In the genomic region with DNA sequence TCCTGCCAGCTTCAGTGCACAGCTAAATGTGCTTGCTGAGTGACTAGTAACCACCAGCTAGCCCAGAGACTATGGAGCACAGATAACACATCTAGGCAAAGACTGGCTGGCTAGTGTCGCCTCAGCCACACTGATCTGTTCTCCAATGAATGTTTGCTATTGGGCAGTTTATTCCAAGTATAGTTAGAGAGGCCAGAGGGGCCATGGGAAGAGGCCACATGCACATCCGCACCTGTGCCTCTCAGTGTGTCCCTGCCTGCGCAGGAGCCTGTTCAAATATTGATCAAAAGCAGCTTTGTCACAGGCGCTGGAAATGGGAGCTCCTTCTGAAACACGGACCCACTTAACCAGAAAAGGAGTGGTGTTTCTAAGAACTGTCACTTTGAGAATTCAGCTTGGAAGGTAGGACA, we compare ENCODE assay signal across 1 cellular context.
A peak's percentile ranks its signal among the peaks of the same experiment; 100 is the strongest.
TF ChIP-seq lines count a peak whose summit lies in the region.

No MANE protein-coding gene starts in this region.

TF ChIP-seq in HepG2, 621 proteins besides CTCF, POLR2A, EP300 and RAD21 (continued from another document and continues in another):
- TF ChIP-seq ZNF317 (CRISPR knock-in tag; IDR thresholded peaks at IDR 0.05), result 0 out of 2 replicates have a peak, but pooled peaks have one; percentile 27
- no peak for TF ChIP-seq ZNF839 (CRISPR knock-in tag; IDR thresholded peaks at IDR 0.05; ENCODE audit: borderline replicate concordance)
- no peak for TF ChIP-seq ZNF256 (CRISPR knock-in tag; conservative IDR thresholded peaks at IDR 0.05)
- no peak for TF ChIP-seq ZSCAN30 (CRISPR knock-in tag; IDR thresholded peaks at IDR 0.05)
- no peak for TF ChIP-seq SIN3B (IDR thresholded peaks at IDR 0.05; ENCODE audit: low read length)
- TF ChIP-seq, protein P1, sequence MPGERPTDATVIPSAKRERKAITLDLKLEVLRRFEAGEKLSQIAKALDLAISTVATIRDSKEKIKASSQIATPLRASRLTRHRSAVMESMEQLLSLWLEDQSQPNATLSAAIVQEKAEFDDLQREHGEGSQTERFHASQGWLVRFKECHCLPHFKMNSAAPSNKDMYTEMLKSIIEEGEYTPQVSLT (CRISPR knock-in tag; IDR thresholded peaks at IDR 0.05; ENCODE audit: borderline replicate concordance, low read depth), result no peak
- no peak for TF ChIP-seq JUNB (CRISPR knock-in tag; IDR thresholded peaks at IDR 0.05; ENCODE audit: borderline replicate concordance)
- TF ChIP-seq NCOA2 (CRISPR knock-in tag; IDR thresholded peaks at IDR 0.05), result peak; percentile 13; the same call in 1 of the 2 replicates
- no peak for TF ChIP-seq ZNF672 (CRISPR knock-in tag; IDR thresholded peaks at IDR 0.05)
- TF ChIP-seq ISX (CRISPR knock-in tag; conservative IDR thresholded peaks at IDR 0.05), result no peak
- no peak for TF ChIP-seq KMT2B (CRISPR knock-in tag; IDR thresholded peaks at IDR 0.05)
- no peak for TF ChIP-seq KDM6A (CRISPR knock-in tag; IDR thresholded peaks at IDR 0.05; ENCODE audit: low read depth)
- TF ChIP-seq ZNF160 (CRISPR knock-in tag; IDR thresholded peaks at IDR 0.05), result no peak
- no peak for TF ChIP-seq KDM5A (IDR thresholded peaks at IDR 0.05; ENCODE audit: borderline replicate concordance, low read length)
- TF ChIP-seq ZNF629 (CRISPR knock-in tag; conservative IDR thresholded peaks at IDR 0.05), result no peak
- TF ChIP-seq ATF1 (CRISPR knock-in tag; IDR thresholded peaks at IDR 0.05), result no peak
- no peak for TF ChIP-seq REXO4 (CRISPR knock-in tag; IDR thresholded peaks at IDR 0.05; ENCODE audit: borderline replicate concordance)
- TF ChIP-seq ZNF577 (CRISPR knock-in tag; IDR thresholded peaks at IDR 0.05; ENCODE audit: borderline replicate concordance, low read depth), result no peak
- TF ChIP-seq, protein P2, sequence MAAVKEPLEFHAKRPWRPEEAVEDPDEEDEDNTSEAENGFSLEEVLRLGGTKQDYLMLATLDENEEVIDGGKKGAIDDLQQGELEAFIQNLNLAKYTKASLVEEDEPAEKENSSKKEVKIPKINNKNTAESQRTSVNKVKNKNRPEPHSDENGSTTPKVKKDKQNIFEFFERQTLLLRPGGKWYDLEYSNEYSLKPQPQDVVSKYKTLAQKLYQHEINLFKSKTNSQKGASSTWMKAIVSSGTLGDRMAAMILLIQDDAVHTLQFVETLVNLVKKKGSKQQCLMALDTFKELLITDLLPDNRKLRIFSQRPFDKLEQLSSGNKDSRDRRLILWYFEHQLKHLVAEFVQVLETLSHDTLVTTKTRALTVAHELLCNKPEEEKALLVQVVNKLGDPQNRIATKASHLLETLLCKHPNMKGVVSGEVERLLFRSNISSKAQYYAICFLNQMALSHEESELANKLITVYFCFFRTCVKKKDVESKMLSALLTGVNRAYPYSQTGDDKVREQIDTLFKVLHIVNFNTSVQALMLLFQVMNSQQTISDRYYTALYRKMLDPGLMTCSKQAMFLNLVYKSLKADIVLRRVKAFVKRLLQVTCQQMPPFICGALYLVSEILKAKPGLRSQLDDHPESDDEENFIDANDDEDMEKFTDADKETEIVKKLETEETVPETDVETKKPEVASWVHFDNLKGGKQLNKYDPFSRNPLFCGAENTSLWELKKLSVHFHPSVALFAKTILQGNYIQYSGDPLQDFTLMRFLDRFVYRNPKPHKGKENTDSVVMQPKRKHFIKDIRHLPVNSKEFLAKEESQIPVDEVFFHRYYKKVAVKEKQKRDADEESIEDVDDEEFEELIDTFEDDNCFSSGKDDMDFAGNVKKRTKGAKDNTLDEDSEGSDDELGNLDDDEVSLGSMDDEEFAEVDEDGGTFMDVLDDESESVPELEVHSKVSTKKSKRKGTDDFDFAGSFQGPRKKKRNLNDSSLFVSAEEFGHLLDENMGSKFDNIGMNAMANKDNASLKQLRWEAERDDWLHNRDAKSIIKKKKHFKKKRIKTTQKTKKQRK (IDR thresholded peaks at IDR 0.05; ENCODE audit: low read length), result no peak
- peak; percentile 31; the same call in 1 of the 2 replicates for TF ChIP-seq RARA (CRISPR knock-in tag; IDR thresholded peaks at IDR 0.05)
- TF ChIP-seq, protein P3, sequence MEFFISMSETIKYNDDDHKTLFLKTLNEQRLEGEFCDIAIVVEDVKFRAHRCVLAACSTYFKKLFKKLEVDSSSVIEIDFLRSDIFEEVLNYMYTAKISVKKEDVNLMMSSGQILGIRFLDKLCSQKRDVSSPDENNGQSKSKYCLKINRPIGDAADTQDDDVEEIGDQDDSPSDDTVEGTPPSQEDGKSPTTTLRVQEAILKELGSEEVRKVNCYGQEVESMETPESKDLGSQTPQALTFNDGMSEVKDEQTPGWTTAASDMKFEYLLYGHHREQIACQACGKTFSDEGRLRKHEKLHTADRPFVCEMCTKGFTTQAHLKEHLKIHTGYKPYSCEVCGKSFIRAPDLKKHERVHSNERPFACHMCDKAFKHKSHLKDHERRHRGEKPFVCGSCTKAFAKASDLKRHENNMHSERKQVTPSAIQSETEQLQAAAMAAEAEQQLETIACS (CRISPR knock-in tag; IDR thresholded peaks at IDR 0.05), result no peak
- peak; percentile 73; the same call in 1 of the 2 replicates for TF ChIP-seq ZNF292 (CRISPR knock-in tag; IDR thresholded peaks at IDR 0.05; ENCODE audit: borderline replicate concordance, low read depth)
- no peak for TF ChIP-seq PCBP1 (IDR thresholded peaks at IDR 0.05; ENCODE audit: borderline replicate concordance, low read depth, low read length)
- TF ChIP-seq, protein P4, sequence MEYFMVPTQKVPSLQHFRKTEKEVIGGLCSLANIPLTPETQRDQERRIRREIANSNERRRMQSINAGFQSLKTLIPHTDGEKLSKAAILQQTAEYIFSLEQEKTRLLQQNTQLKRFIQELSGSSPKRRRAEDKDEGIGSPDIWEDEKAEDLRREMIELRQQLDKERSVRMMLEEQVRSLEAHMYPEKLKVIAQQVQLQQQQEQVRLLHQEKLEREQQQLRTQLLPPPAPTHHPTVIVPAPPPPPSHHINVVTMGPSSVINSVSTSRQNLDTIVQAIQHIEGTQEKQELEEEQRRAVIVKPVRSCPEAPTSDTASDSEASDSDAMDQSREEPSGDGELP (IDR thresholded peaks at IDR 0.05; ENCODE audit: borderline replicate concordance, low read depth), result no peak
- TF ChIP-seq, protein P5, sequence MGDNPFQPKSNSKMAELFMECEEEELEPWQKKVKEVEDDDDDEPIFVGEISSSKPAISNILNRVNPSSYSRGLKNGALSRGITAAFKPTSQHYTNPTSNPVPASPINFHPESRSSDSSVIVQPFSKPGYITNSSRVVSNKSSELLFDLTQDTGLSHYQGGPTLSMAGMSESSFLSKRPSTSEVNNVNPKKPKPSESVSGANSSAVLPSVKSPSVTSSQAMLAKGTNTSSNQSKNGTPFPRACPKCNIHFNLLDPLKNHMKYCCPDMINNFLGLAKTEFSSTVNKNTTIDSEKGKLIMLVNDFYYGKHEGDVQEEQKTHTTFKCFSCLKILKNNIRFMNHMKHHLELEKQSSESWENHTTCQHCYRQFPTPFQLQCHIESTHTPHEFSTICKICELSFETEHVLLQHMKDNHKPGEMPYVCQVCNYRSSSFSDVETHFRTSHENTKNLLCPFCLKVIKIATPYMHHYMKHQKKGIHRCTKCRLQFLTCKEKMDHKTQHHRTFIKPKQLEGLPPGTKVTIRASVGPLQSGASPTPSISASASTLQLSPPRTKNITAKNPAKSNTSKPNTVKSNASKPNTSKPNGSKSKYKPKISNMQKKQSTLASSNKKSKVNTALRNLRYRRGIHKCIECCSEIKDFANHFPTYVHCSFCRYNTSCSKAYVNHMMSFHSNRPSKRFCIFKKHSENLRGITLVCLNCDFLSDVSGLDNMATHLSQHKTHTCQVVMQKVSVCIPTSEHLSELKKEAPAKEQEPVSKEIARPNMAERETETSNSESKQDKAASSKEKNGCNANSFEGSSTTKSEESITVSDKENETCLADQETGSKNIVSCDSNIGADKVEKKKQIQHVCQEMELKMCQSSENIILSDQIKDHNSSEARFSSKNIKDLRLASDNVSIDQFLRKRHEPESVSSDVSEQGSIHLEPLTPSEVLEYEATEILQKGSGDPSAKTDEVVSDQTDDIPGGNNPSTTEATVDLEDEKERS (CRISPR knock-in tag; IDR thresholded peaks at IDR 0.05), result no peak
- no peak for TF ChIP-seq SMAD1 (CRISPR knock-in tag; IDR thresholded peaks at IDR 0.05; ENCODE audit: borderline replicate concordance, low read depth)
- TF ChIP-seq, protein P6, sequence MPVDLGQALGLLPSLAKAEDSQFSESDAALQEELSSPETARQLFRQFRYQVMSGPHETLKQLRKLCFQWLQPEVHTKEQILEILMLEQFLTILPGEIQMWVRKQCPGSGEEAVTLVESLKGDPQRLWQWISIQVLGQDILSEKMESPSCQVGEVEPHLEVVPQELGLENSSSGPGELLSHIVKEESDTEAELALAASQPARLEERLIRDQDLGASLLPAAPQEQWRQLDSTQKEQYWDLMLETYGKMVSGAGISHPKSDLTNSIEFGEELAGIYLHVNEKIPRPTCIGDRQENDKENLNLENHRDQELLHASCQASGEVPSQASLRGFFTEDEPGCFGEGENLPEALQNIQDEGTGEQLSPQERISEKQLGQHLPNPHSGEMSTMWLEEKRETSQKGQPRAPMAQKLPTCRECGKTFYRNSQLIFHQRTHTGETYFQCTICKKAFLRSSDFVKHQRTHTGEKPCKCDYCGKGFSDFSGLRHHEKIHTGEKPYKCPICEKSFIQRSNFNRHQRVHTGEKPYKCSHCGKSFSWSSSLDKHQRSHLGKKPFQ (CRISPR knock-in tag; IDR thresholded peaks at IDR 0.05; ENCODE audit: insufficient replicate concordance), result no peak
- no peak for TF ChIP-seq ZNF605 (CRISPR knock-in tag; IDR thresholded peaks at IDR 0.05)
- TF ChIP-seq, protein P7, sequence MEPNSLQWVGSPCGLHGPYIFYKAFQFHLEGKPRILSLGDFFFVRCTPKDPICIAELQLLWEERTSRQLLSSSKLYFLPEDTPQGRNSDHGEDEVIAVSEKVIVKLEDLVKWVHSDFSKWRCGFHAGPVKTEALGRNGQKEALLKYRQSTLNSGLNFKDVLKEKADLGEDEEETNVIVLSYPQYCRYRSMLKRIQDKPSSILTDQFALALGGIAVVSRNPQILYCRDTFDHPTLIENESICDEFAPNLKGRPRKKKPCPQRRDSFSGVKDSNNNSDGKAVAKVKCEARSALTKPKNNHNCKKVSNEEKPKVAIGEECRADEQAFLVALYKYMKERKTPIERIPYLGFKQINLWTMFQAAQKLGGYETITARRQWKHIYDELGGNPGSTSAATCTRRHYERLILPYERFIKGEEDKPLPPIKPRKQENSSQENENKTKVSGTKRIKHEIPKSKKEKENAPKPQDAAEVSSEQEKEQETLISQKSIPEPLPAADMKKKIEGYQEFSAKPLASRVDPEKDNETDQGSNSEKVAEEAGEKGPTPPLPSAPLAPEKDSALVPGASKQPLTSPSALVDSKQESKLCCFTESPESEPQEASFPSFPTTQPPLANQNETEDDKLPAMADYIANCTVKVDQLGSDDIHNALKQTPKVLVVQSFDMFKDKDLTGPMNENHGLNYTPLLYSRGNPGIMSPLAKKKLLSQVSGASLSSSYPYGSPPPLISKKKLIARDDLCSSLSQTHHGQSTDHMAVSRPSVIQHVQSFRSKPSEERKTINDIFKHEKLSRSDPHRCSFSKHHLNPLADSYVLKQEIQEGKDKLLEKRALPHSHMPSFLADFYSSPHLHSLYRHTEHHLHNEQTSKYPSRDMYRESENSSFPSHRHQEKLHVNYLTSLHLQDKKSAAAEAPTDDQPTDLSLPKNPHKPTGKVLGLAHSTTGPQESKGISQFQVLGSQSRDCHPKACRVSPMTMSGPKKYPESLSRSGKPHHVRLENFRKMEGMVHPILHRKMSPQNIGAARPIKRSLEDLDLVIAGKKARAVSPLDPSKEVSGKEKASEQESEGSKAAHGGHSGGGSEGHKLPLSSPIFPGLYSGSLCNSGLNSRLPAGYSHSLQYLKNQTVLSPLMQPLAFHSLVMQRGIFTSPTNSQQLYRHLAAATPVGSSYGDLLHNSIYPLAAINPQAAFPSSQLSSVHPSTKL (CRISPR knock-in tag; IDR thresholded peaks at IDR 0.05), result peak; percentile 74
- TF ChIP-seq GTF3A (CRISPR knock-in tag; conservative IDR thresholded peaks at IDR 0.05), result no peak
- TF ChIP-seq, protein P8, sequence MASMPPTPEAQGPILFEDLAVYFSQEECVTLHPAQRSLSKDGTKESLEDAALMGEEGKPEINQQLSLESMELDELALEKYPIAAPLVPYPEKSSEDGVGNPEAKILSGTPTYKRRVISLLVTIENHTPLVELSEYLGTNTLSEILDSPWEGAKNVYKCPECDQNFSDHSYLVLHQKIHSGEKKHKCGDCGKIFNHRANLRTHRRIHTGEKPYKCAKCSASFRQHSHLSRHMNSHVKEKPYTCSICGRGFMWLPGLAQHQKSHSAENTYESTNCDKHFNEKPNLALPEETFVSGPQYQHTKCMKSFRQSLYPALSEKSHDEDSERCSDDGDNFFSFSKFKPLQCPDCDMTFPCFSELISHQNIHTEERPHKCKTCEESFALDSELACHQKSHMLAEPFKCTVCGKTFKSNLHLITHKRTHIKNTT (CRISPR knock-in tag; IDR thresholded peaks at IDR 0.05), result no peak
- TF ChIP-seq ZNF335 (CRISPR knock-in tag; IDR thresholded peaks at IDR 0.05), result no peak
- TF ChIP-seq ZNF550 (CRISPR knock-in tag; IDR thresholded peaks at IDR 0.05; ENCODE audit: borderline replicate concordance), result no peak
- no peak for TF ChIP-seq ZNF713 (CRISPR knock-in tag; IDR thresholded peaks at IDR 0.05)
- TF ChIP-seq, protein P9, sequence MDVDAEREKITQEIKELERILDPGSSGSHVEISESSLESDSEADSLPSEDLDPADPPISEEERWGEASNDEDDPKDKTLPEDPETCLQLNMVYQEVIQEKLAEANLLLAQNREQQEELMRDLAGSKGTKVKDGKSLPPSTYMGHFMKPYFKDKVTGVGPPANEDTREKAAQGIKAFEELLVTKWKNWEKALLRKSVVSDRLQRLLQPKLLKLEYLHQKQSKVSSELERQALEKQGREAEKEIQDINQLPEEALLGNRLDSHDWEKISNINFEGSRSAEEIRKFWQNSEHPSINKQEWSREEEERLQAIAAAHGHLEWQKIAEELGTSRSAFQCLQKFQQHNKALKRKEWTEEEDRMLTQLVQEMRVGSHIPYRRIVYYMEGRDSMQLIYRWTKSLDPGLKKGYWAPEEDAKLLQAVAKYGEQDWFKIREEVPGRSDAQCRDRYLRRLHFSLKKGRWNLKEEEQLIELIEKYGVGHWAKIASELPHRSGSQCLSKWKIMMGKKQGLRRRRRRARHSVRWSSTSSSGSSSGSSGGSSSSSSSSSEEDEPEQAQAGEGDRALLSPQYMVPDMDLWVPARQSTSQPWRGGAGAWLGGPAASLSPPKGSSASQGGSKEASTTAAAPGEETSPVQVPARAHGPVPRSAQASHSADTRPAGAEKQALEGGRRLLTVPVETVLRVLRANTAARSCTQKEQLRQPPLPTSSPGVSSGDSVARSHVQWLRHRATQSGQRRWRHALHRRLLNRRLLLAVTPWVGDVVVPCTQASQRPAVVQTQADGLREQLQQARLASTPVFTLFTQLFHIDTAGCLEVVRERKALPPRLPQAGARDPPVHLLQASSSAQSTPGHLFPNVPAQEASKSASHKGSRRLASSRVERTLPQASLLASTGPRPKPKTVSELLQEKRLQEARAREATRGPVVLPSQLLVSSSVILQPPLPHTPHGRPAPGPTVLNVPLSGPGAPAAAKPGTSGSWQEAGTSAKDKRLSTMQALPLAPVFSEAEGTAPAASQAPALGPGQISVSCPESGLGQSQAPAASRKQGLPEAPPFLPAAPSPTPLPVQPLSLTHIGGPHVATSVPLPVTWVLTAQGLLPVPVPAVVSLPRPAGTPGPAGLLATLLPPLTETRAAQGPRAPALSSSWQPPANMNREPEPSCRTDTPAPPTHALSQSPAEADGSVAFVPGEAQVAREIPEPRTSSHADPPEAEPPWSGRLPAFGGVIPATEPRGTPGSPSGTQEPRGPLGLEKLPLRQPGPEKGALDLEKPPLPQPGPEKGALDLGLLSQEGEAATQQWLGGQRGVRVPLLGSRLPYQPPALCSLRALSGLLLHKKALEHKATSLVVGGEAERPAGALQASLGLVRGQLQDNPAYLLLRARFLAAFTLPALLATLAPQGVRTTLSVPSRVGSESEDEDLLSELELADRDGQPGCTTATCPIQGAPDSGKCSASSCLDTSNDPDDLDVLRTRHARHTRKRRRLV (CRISPR knock-in tag; IDR thresholded peaks at IDR 0.05), result no peak
- no peak for TF ChIP-seq KDM3A (CRISPR knock-in tag; IDR thresholded peaks at IDR 0.05; ENCODE audit: low read depth)
- TF ChIP-seq NCOR1 (IDR thresholded peaks at IDR 0.05; ENCODE audit: borderline replicate concordance, low read length), result no peak
- 0 out of 2 replicates have a peak, but pooled peaks have one; percentile 20 for TF ChIP-seq ZNF644 (CRISPR knock-in tag; IDR thresholded peaks at IDR 0.05; ENCODE audit: low read depth)
